ENCODE assay signal across 9 cellular contexts in genomic region chr2:64727843-64728463, GRCh38.
A peak's percentile ranks its signal among the peaks of the same experiment; 100 is the strongest.
DNase-seq lines count a peak whose midpoint lies in the region; ATAC-seq and TF ChIP-seq lines count a peak whose summit lies in the region.
"Had no signal": no experiment of that assay in that cellular context is flagged by ENCODE, and none has a peak within 500 bp of the region (broad histone marks: within the 10 kb centered on the region; RNA-seq: fewer than 3 reads in every experiment).

No MANE protein-coding gene starts in this region.

- intact Hi-C loops in adrenal gland (cut with DNase I): no loop called here

- in situ Hi-C loops in G401 (cut with HindIII; ENCODE audit: low sequenced_read_pairs): no loop called here

- no peak overlapping the region for H3K4me3 ChIP-seq in adrenal gland
- H3K4me3 ChIP-seq: SJSA1 had no signal

- peaks cover 2% of the 10 kb centered on the region for H3K36me3 Mint-ChIP-seq in activated CD4-positive, alpha-beta memory T cell treated with anti-CD3 and anti-CD28 coated beads, Interleukin-2, amount 10 ng/mL, durations not matched to agents 7 days and 5 days (ENCODE audit: low read depth)
- no peaks in the 10 kb centered on the region for H3K36me3 Mint-ChIP-seq in natural killer cell treated with Interleukin-12 subunit alpha and Interleukin-12 subunit beta and Interleukin-15 and Interleukin-18, amount 100 ng/mL, for 72 hours

- no peak for TF ChIP-seq CTCF in adrenal gland (IDR thresholded peaks at IDR 0.05)

- H3K9me3 ChIP-seq in adrenal gland (replicated peaks in 1 of 3): no peaks in the 10 kb centered on the region
- H3K9me3 ChIP-seq: SJSA1 had no signal

- peak; percentile 51 for DNase-seq in G401 (ENCODE audit: low spot score)
- no peak for DNase-seq in activated CD4-positive, alpha-beta memory T cell treated with anti-CD3 and anti-CD28 coated beads, Interleukin-2, amount 10 ng/mL, durations not matched to agents 7 days and 5 days
- no peak for DNase-seq in natural killer cell treated with Interleukin-12 subunit alpha and Interleukin-12 subunit beta and Interleukin-15 and Interleukin-18, amount 100 ng/mL, for 72 hours (ENCODE audit: low spot score)
- DNase-seq in mucosa of gallbladder (ENCODE audit: low spot score): no peak
- DNase-seq in adrenal gland: no peak
- DNase-seq in AG08395 (ENCODE audit: low spot score): no peak

- CTCF ChIA-PET in activated CD4-positive, alpha-beta memory T cell treated with anti-CD3 and anti-CD28 coated beads, Interleukin-2, amount 10 ng/mL, durations not matched to agents 7 days and 5 days (lab: Charles Lee): interaction anchor here (0.9 to 7.1 kb wide), 9 partner anchors 10 to 205 kb away, joined by 3 to 50 read pairs (median 4); partner anchors contain the start of genes AFTPH and SERTAD2

- no peaks in the 10 kb centered on the region for H3K36me3 ChIP-seq in adrenal gland (replicated peaks in 1 of 2)
- H3K36me3 ChIP-seq: SJSA1 had no signal

- peaks cover 0 to 24% of the 10 kb centered on the region in 2 donors for H3K4me1 ChIP-seq in adrenal gland (replicated peaks in 1 of 2)

- peak overlapping the region; percentile 76 for H3K27ac Mint-ChIP-seq in activated CD4-positive, alpha-beta memory T cell treated with anti-CD3 and anti-CD28 coated beads, Interleukin-2, amount 10 ng/mL, durations not matched to agents 7 days and 5 days
- H3K27ac Mint-ChIP-seq in natural killer cell treated with Interleukin-12 subunit alpha and Interleukin-12 subunit beta and Interleukin-15 and Interleukin-18, amount 100 ng/mL, for 72 hours: peak overlapping the region; percentile 88 to 92

- 68 to 91% (median 79%) methylated on average over 8 to 11 of the region's 11 CpGs for WGBS in adrenal gland, 4 donors

- ATAC-seq in HG02798 (IDR thresholded peaks at IDR 0.05; ENCODE audit: poor library complexity, unreplicated experiment) (peak; percentile 26), HG03571 (IDR thresholded peaks at IDR 0.05; ENCODE audit: unreplicated experiment) (no peak)
- ATAC-seq in natural killer cell treated with Interleukin-12 subunit alpha and Interleukin-12 subunit beta and Interleukin-15 and Interleukin-18, amount 100 ng/mL, for 72 hours: peak in 1 of 2 donors; percentile 52

- H3K4me1 Mint-ChIP-seq in activated CD4-positive, alpha-beta memory T cell treated with anti-CD3 and anti-CD28 coated beads, Interleukin-2, amount 10 ng/mL, durations not matched to agents 7 days and 5 days: peaks cover 50% of the 10 kb centered on the region
- peaks cover 30 to 42% of the 10 kb centered on the region in 2 donors for H3K4me1 Mint-ChIP-seq in natural killer cell treated with Interleukin-12 subunit alpha and Interleukin-12 subunit beta and Interleukin-15 and Interleukin-18, amount 100 ng/mL, for 72 hours (ENCODE audit: low read depth in 2 of 2)

- POLR2A ChIA-PET in activated CD4-positive, alpha-beta memory T cell treated with anti-CD3 and anti-CD28 coated beads, Interleukin-2, amount 10 ng/mL, durations not matched to agents 7 days and 5 days (lab: Charles Lee): interaction anchor here (0.6 to 6.8 kb wide), 15 partner anchors 10 to 204 kb away, joined by 3 to 63 read pairs (median 5); partner anchors contain the start of genes AFTPH and SERTAD2

- peak overlapping the region; percentile 24 for H3K4me3 Mint-ChIP-seq in activated CD4-positive, alpha-beta memory T cell treated with anti-CD3 and anti-CD28 coated beads, Interleukin-2, amount 10 ng/mL, durations not matched to agents 7 days and 5 days
- peak overlapping the region; percentile 85 for H3K4me3 Mint-ChIP-seq in natural killer cell treated with Interleukin-12 subunit alpha and Interleukin-12 subunit beta and Interleukin-15 and Interleukin-18, amount 100 ng/mL, for 72 hours

- peak overlapping the region in 1 of 5 donors; percentile 5 for H3K27ac ChIP-seq in adrenal gland
- H3K27ac ChIP-seq: SJSA1 had no signal

- TF ChIP-seq POLR2A in adrenal gland (IDR thresholded peaks at IDR 0.05): no peak

- H3K27me3 ChIP-seq in adrenal gland: no peaks in the 10 kb centered on the region
- H3K27me3 ChIP-seq: SJSA1 had no signal

- H3K27me3 Mint-ChIP-seq in activated CD4-positive, alpha-beta memory T cell treated with anti-CD3 and anti-CD28 coated beads, Interleukin-2, amount 10 ng/mL, durations not matched to agents 7 days and 5 days: no peaks in the 10 kb centered on the region
- no peaks in the 10 kb centered on the region for H3K27me3 Mint-ChIP-seq in natural killer cell treated with Interleukin-12 subunit alpha and Interleukin-12 subunit beta and Interleukin-15 and Interleukin-18, amount 100 ng/mL, for 72 hours

- no peaks in the 10 kb centered on the region for H3K9me3 Mint-ChIP-seq in activated CD4-positive, alpha-beta memory T cell treated with anti-CD3 and anti-CD28 coated beads, Interleukin-2, amount 10 ng/mL, durations not matched to agents 7 days and 5 days
- peaks cover 4% of the 10 kb centered on the region for H3K9me3 Mint-ChIP-seq in natural killer cell treated with Interleukin-12 subunit alpha and Interleukin-12 subunit beta and Interleukin-15 and Interleukin-18, amount 100 ng/mL, for 72 hours
